Comparison of ENCODE assay signal across 8 cellular contexts in genomic region chr9:37784291-37784639, GRCh38. TPM values are rescaled to one million over a fixed set of nuclear protein-coding genes. Genes with fewer than 3 reads are reported as not detected.
A peak's percentile ranks its signal among the peaks of the same experiment; 100 is the strongest.
DNase-seq lines count a peak whose midpoint lies in the region; ATAC-seq and TF ChIP-seq lines count a peak whose summit lies in the region.

No MANE protein-coding gene starts in this region.

- H3K4me3 ChIP-seq in iPS-11a (ENCODE audit: low read depth, low read length) (peak overlapping the region; percentile 94), stomach smooth muscle (ENCODE audit: low read length in 2 of 2) (peak overlapping the region; percentile 97)

- CTCF ChIA-PET in activated B cell treated with CpG ODN at 0.5 μM for 24 hours (lab: Charles Lee), result no interaction called here

- H3K27ac Mint-ChIP-seq in T-helper 1 cell treated with Interleukin-12 subunit alpha and Interleukin-12 subunit beta and Interleukin-4 antibody, amounts not matched to agents 30 μg/mL and 1 μg/mL, for 36 hours, result peak overlapping the region; percentile 90
- H3K27ac Mint-ChIP-seq in activated B cell treated with CpG ODN at 0.5 μM for 24 hours, result peak overlapping the region; percentile 93

- no peak for ATAC-seq in activated B cell treated with CpG ODN at 0.5 μM for 24 hours (ENCODE audit: low read depth)
- no peak for ATAC-seq in HG02885 (IDR thresholded peaks at IDR 0.05; ENCODE audit: poor library complexity, unreplicated experiment)
- no peak for ATAC-seq in HG03571 (IDR thresholded peaks at IDR 0.05; ENCODE audit: unreplicated experiment)

- peaks cover 36% of the 10 kb centered on the region for H3K4me1 Mint-ChIP-seq in T-helper 1 cell treated with Interleukin-12 subunit alpha and Interleukin-12 subunit beta and Interleukin-4 antibody, amounts not matched to agents 30 μg/mL and 1 μg/mL, for 36 hours (ENCODE audit: low read depth)
- peaks cover 35% of the 10 kb centered on the region for H3K4me1 Mint-ChIP-seq in activated B cell treated with CpG ODN at 0.5 μM for 24 hours

- POLR2A ChIA-PET in activated B cell treated with CpG ODN at 0.5 μM for 24 hours (lab: Charles Lee), result interaction anchor here (1.1 to 2.9 kb wide), 7 partner anchors 10 to 1383 kb away, joined by 4 to 63 read pairs (median 5); partner anchors contain the start of genes DCAF10, SLC25A51, TOMM5 and TRMT10B

- H3K27me3 ChIP-seq in stomach smooth muscle (ENCODE audit: control insufficient read depth in 1 of 2, insufficient read depth in 2 of 2, low read length in 2 of 2), result peaks cover 4 to 6% of the 10 kb centered on the region in 2 donors

- H3K36me3 ChIP-seq in stomach smooth muscle (ENCODE audit: control insufficient read depth in 2 of 2, insufficient read depth in 2 of 2, low read length in 2 of 2), result peaks cover 16 to 24% of the 10 kb centered on the region in 2 donors

- H3K4me1 ChIP-seq in stomach smooth muscle (ENCODE audit: control insufficient read depth, insufficient read depth, low read length), result peaks cover 10% of the 10 kb centered on the region

- no peaks in the 10 kb centered on the region for H3K9me3 ChIP-seq in stomach smooth muscle (ENCODE audit: control insufficient read depth in 2 of 2, low read length in 2 of 2)

- H3K36me3 Mint-ChIP-seq in T-helper 1 cell treated with Interleukin-12 subunit alpha and Interleukin-12 subunit beta and Interleukin-4 antibody, amounts not matched to agents 30 μg/mL and 1 μg/mL, for 36 hours (ENCODE audit: low read depth), result peaks cover 35% of the 10 kb centered on the region
- H3K36me3 Mint-ChIP-seq in activated B cell treated with CpG ODN at 0.5 μM for 24 hours (ENCODE audit: low read depth), result peaks cover 49% of the 10 kb centered on the region

- no peaks in the 10 kb centered on the region for H3K27me3 Mint-ChIP-seq in T-helper 1 cell treated with Interleukin-12 subunit alpha and Interleukin-12 subunit beta and Interleukin-4 antibody, amounts not matched to agents 30 μg/mL and 1 μg/mL, for 36 hours (ENCODE audit: low read depth)
- no peaks in the 10 kb centered on the region for H3K27me3 Mint-ChIP-seq in activated B cell treated with CpG ODN at 0.5 μM for 24 hours

- H3K4me3 Mint-ChIP-seq in T-helper 1 cell treated with Interleukin-12 subunit alpha and Interleukin-12 subunit beta and Interleukin-4 antibody, amounts not matched to agents 30 μg/mL and 1 μg/mL, for 36 hours, result peak overlapping the region; percentile 96
- peak overlapping the region; percentile 98 for H3K4me3 Mint-ChIP-seq in activated B cell treated with CpG ODN at 0.5 μM for 24 hours

- H3K9ac ChIP-seq in stomach smooth muscle (ENCODE audit: low read length in 2 of 2), result peak overlapping the region; percentile 86 to 89

- no peaks in the 10 kb centered on the region for H3K9me3 Mint-ChIP-seq in T-helper 1 cell treated with Interleukin-12 subunit alpha and Interleukin-12 subunit beta and Interleukin-4 antibody, amounts not matched to agents 30 μg/mL and 1 μg/mL, for 36 hours
- H3K9me3 Mint-ChIP-seq in activated B cell treated with CpG ODN at 0.5 μM for 24 hours, result no peaks in the 10 kb centered on the region

- intact Hi-C loops in activated B cell treated with CpG ODN at 0.5 μM for 24 hours (cut with micrococcal nuclease), result loop anchor here (10.0 kb wide), 2 partner anchors 189 to 299 kb away; partner anchors contain the start of genes POLR1E and TOMM5

- DNase-seq in T-helper 1 cell (no peak), activated B cell treated with CpG ODN at 0.5 μM for 24 hours (peak; percentile 15), NCI-H1048 (lab: John Stamatoyannopoulos, UW) (no peak)

- no peak for TF ChIP-seq CTCF in activated B cell treated with CpG ODN at 0.5 μM for 24 hours (IDR thresholded peaks at IDR 0.05)

- H3K27ac ChIP-seq in stomach smooth muscle (ENCODE audit: low read length), result peak overlapping the region; percentile 73

RNA-seq across cellular contexts. Expression of gene EXOSC3, which starts 0.6 kb away (rescaled TPM):
- 63.8 and 69.9 TPM in 2 replicates for total RNA-seq in activated B cell treated with CpG ODN at 0.5 μM for 24 hours

RNA-seq across cellular contexts. Expression of gene DCAF10, which starts 16.3 kb away (rescaled TPM):
- 16.8 and 19.1 TPM in 2 replicates for total RNA-seq in activated B cell treated with CpG ODN at 0.5 μM for 24 hours

RNA-seq across cellular contexts. Expression of gene TRMT10B, which starts 30.7 kb away (rescaled TPM):
- 11.7 and 15.0 TPM in 2 replicates for total RNA-seq in activated B cell treated with CpG ODN at 0.5 μM for 24 hours
